In genomic region chr9:135179041-135179440, GRCh38 we compare ENCODE assay signal across 32 cellular contexts.
"Had no signal": no experiment of that assay in that cellular context is flagged by ENCODE, and none has a peak within 500 bp of the region (broad histone marks: within the 10 kb centered on the region; RNA-seq: fewer than 3 reads in every experiment).

No MANE protein-coding gene starts in this region.

- H3K27ac ChIP-seq: cardiac muscle cell, coronary artery, dorsolateral prefrontal cortex, esophagus muscularis mucosa, foreskin keratinocyte, gastrocnemius medialis had no signal

- H3K4me3 ChIP-seq: cardiac muscle cell, coronary artery, dorsolateral prefrontal cortex, esophagus muscularis mucosa, gastrocnemius medialis had no signal

- H3K27ac Mint-ChIP-seq: activated B cell treated with CpG ODN at 0.5 μM for 24 hours; activated CD8-positive, alpha-beta T cell treated with anti-CD3 and anti-CD28 coated beads for 36 hours; activated naive CD8-positive, alpha-beta T cell; activated T-helper 17 cell treated with anti-CD3 and anti-CD28 coated beads, Interleukin-2, amount 50 U/mL, for 72 hours; dendritic cell treated with granulocyte-macrophage colony-stimulating factor and Interleukin-4, amounts not matched to agents 40 ng/mL and 50 ng/mL, for 4 days; endodermal cell; T-helper 17 cell; T-helper 2 cell treated with Interferon-gamma antibody and Interleukin-4, amounts not matched to agents 5 μg/mL and 100 μg/mL, for 36 hours had no signal

- H3K4me1 Mint-ChIP-seq: activated B cell treated with CpG ODN at 0.5 μM for 24 hours; activated T-helper 17 cell treated with anti-CD3 and anti-CD28 coated beads, Interleukin-2, amount 50 U/mL, for 72 hours; central memory CD8-positive, alpha-beta T cell; endodermal cell; T-helper 17 cell had no signal

- H3K9me3 Mint-ChIP-seq: activated B cell treated with CpG ODN at 0.5 μM for 24 hours; activated CD8-positive, alpha-beta T cell treated with anti-CD3 and anti-CD28 coated beads for 36 hours; activated T-cell treated with anti-CD3 and anti-CD28 coated beads, Interleukin-2, amount 50 U/mL, for 4 hours; activated T-helper 17 cell treated with anti-CD3 and anti-CD28 coated beads, Interleukin-2, amount 50 U/mL, for 72 hours; central memory CD8-positive, alpha-beta T cell; dendritic cell treated with granulocyte-macrophage colony-stimulating factor and Interleukin-4, amounts not matched to agents 40 ng/mL and 50 ng/mL, for 4 days; endodermal cell; T-helper 2 cell treated with Interferon-gamma antibody and Interleukin-4, amounts not matched to agents 5 μg/mL and 100 μg/mL, for 36 hours had no signal

- H3K27me3 Mint-ChIP-seq: activated B cell treated with CpG ODN at 0.5 μM for 24 hours; activated CD8-positive, alpha-beta T cell treated with anti-CD3 and anti-CD28 coated beads for 36 hours; activated naive CD8-positive, alpha-beta T cell; dendritic cell treated with granulocyte-macrophage colony-stimulating factor and Interleukin-4, amounts not matched to agents 40 ng/mL and 50 ng/mL, for 4 days had no signal

- FAIRE-seq: astrocyte had no signal

- H3K4me1 ChIP-seq: foreskin keratinocyte, gastrocnemius medialis had no signal

- DNase-seq: activated B cell treated with CpG ODN at 0.5 μM for 24 hours; activated CD4-positive, alpha-beta T cell treated with anti-CD3 and anti-CD28 coated beads for 48 hours; activated CD4-positive, alpha-beta T cell treated with anti-CD3 and anti-CD28 coated beads, Interleukin-2, amount 50 U/mL, for 1 hour; activated CD4-positive, alpha-beta T cell treated with anti-CD3 and anti-CD28 coated beads, Interleukin-2, amount 50 U/mL, for 48 hours; activated CD8-positive, alpha-beta memory T cell treated with anti-CD3 and anti-CD28 coated beads for 24 hours; activated CD8-positive, alpha-beta T cell treated with anti-CD3 and anti-CD28 coated beads for 36 hours; activated effector memory CD4-positive, alpha-beta T cell treated with Interleukin-2 at 50 U/mL for 16 hours; activated gamma-delta T cell treated with Interleukin-2 at 50 U/mL for 16 hours; activated naive CD4-positive, alpha-beta T cell treated with anti-CD3 and anti-CD28 coated beads, Interleukin-2, amount 50 U/mL, for 16 hours; activated naive CD4-positive, alpha-beta T cell treated with Interleukin-2 at 50 U/mL for 16 hours; activated T-cell treated with anti-CD3 and anti-CD28 coated beads, Interleukin-2, amount 50 U/mL, for 4 hours; amniotic stem cell; anterior cingulate cortex; effector memory CD4-positive, alpha-beta T cell; endodermal cell; foreskin keratinocyte; gastrocnemius medialis; T-helper 1 cell; T-helper 17 cell; T1000; WERI-Rb-1 had no signal

- H3K9me3 ChIP-seq: esophagus muscularis mucosa, gastrocnemius medialis had no signal

- H3K4me3 Mint-ChIP-seq: activated B cell treated with CpG ODN at 0.5 μM for 24 hours; activated CD8-positive, alpha-beta T cell treated with anti-CD3 and anti-CD28 coated beads for 36 hours; activated naive CD8-positive, alpha-beta T cell; activated T-cell treated with anti-CD3 and anti-CD28 coated beads, Interleukin-2, amount 50 U/mL, for 4 hours; activated T-helper 17 cell treated with anti-CD3 and anti-CD28 coated beads, Interleukin-2, amount 50 U/mL, for 72 hours; central memory CD8-positive, alpha-beta T cell; dendritic cell treated with granulocyte-macrophage colony-stimulating factor and Interleukin-4, amounts not matched to agents 40 ng/mL and 50 ng/mL, for 4 days; endodermal cell; T-helper 17 cell; T-helper 2 cell treated with Interferon-gamma antibody and Interleukin-4, amounts not matched to agents 5 μg/mL and 100 μg/mL, for 36 hours had no signal

- H3K36me3 ChIP-seq: cardiac muscle cell, esophagus muscularis mucosa, gastrocnemius medialis, WERI-Rb-1 had no signal

- H3K27me3 ChIP-seq: cardiac muscle cell, foreskin keratinocyte had no signal

- ATAC-seq: activated CD4-positive, CD25-positive, alpha-beta regulatory T cell treated with anti-CD3 and anti-CD28 coated beads, Interleukin-2, amount 50 U/mL, for 24 hours; activated CD8-positive, alpha-beta T cell treated with anti-CD3 and anti-CD28 coated beads for 36 hours; activated T-cell treated with anti-CD3 and anti-CD28 coated beads, Interleukin-2, amount 50 U/mL, for 4 hours; activated T-helper 17 cell treated with anti-CD3 and anti-CD28 coated beads, Interleukin-2, amount 50 U/mL, for 72 hours; foreskin keratinocyte; gastrocnemius medialis; T-helper 17 cell had no signal
